1 cellular context compared by ENCODE assay signal in the genomic region with DNA sequence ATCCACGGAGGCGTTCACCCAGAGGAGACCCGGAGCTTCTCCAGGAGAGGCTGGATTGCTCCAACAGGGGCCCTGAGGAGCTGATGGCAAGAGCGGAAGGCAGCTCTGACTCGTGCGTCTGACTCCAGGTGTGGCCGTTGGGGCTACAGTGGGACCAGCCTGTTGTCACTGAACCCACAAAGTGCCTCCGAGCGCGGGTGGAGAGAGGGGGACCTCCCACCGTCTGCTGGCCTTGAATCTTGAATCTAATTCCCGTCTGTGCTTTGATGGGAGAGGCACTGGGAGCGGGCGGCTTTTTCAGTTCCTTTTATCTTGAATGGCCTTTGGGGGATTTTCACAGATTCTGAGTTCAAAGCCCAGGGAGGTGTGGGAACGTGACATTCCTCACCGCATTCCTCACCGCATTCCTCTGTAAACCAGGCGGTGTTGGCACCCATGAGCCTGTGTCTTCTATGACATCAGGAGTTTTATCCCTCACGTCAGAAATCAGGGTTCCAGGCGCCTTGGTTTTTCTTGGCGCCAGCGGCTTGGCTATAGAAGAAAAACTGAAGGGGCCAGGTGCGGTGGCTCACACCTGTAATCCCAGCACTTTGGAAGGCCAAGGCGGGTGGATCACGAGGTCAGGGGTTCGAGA.
TF ChIP-seq lines count a peak whose summit lies in the region.

No MANE protein-coding gene starts in this region.

TF ChIP-seq in HepG2, 621 proteins besides CTCF, POLR2A, EP300 and RAD21 (continued from another document and continues in another):
- TF ChIP-seq, protein P1, sequence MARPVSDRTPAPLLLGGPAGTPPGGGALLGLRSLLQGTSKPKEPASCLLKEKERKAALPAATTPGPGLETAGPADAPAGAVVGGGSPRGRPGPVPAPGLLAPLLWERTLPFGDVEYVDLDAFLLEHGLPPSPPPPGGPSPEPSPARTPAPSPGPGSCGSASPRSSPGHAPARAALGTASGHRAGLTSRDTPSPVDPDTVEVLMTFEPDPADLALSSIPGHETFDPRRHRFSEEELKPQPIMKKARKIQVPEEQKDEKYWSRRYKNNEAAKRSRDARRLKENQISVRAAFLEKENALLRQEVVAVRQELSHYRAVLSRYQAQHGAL (CRISPR knock-in tag; IDR thresholded peaks at IDR 0.05; ENCODE audit: not compliant biosample characterization), result no peak
- TF ChIP-seq SKI (IDR thresholded peaks at IDR 0.05; ENCODE audit: partially characterized antibody), result peak; percentile 80
- no peak for TF ChIP-seq SRF (IDR thresholded peaks at IDR 0.05; ENCODE audit: low read depth, low read length)
- no peak for TF ChIP-seq NONO (IDR thresholded peaks at IDR 0.05)
- no peak for TF ChIP-seq NONO (CRISPR knock-in tag; conservative IDR thresholded peaks at IDR 0.05)
- no peak for TF ChIP-seq NFYC (CRISPR knock-in tag; IDR thresholded peaks at IDR 0.05)
- TF ChIP-seq, protein P2, sequence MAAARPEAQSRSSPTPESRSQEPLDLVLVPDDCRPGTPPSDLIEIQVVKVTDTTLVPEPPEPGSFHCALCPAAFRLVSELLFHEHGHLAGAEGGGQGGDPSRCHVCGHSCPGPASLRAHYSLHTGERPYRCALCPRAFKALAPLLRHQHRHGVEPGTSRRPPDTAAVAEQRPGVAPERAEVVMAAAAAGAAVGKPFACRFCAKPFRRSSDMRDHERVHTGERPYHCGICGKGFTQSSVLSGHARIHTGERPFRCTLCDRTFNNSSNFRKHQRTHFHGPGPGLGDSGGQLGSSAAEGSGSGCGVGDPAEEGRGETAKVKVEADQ (CRISPR knock-in tag; IDR thresholded peaks at IDR 0.05; ENCODE audit: borderline replicate concordance), result no peak
- no peak for TF ChIP-seq ZIK1 (CRISPR knock-in tag; IDR thresholded peaks at IDR 0.05; ENCODE audit: borderline replicate concordance, low read depth)
- TF ChIP-seq ZNF747 (CRISPR knock-in tag; IDR thresholded peaks at IDR 0.05; ENCODE audit: borderline replicate concordance), result peak; percentile 29; the same call in 1 of the 2 replicates
- TF ChIP-seq ZNF207 (IDR thresholded peaks at IDR 0.05; ENCODE audit: borderline replicate concordance), result no peak
- TF ChIP-seq, protein P3, sequence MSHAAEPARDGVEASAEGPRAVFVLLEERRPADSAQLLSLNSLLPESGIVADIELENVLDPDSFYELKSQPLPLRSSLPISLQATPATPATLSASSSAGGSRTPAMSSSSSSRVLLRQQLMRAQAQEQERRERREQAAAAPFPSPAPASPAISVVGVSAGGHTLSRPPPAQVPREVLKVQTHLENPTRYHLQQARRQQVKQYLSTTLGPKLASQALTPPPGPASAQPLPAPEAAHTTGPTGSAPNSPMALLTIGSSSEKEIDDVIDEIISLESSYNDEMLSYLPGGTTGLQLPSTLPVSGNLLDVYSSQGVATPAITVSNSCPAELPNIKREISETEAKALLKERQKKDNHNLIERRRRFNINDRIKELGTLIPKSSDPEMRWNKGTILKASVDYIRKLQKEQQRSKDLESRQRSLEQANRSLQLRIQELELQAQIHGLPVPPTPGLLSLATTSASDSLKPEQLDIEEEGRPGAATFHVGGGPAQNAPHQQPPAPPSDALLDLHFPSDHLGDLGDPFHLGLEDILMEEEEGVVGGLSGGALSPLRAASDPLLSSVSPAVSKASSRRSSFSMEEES (CRISPR knock-in tag; IDR thresholded peaks at IDR 0.05), result peak; percentile 50
- TF ChIP-seq ZNF282 (IDR thresholded peaks at IDR 0.05; ENCODE audit: partially characterized antibody), result no peak
- TF ChIP-seq, protein P4, sequence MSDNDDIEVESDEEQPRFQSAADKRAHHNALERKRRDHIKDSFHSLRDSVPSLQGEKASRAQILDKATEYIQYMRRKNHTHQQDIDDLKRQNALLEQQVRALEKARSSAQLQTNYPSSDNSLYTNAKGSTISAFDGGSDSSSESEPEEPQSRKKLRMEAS (IDR thresholded peaks at IDR 0.05), result no peak
- TF ChIP-seq ZNF430 (CRISPR knock-in tag; IDR thresholded peaks at IDR 0.05), result no peak
- TF ChIP-seq, protein P5, sequence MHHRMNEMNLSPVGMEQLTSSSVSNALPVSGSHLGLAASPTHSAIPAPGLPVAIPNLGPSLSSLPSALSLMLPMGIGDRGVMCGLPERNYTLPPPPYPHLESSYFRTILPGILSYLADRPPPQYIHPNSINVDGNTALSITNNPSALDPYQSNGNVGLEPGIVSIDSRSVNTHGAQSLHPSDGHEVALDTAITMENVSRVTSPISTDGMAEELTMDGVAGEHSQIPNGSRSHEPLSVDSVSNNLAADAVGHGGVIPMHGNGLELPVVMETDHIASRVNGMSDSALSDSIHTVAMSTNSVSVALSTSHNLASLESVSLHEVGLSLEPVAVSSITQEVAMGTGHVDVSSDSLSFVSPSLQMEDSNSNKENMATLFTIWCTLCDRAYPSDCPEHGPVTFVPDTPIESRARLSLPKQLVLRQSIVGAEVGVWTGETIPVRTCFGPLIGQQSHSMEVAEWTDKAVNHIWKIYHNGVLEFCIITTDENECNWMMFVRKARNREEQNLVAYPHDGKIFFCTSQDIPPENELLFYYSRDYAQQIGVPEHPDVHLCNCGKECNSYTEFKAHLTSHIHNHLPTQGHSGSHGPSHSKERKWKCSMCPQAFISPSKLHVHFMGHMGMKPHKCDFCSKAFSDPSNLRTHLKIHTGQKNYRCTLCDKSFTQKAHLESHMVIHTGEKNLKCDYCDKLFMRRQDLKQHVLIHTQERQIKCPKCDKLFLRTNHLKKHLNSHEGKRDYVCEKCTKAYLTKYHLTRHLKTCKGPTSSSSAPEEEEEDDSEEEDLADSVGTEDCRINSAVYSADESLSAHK (CRISPR knock-in tag; IDR thresholded peaks at IDR 0.05; ENCODE audit: borderline replicate concordance), result no peak
- no peak for TF ChIP-seq ZNF274 (CRISPR knock-in tag; IDR thresholded peaks at IDR 0.05)
- TF ChIP-seq, protein P6, sequence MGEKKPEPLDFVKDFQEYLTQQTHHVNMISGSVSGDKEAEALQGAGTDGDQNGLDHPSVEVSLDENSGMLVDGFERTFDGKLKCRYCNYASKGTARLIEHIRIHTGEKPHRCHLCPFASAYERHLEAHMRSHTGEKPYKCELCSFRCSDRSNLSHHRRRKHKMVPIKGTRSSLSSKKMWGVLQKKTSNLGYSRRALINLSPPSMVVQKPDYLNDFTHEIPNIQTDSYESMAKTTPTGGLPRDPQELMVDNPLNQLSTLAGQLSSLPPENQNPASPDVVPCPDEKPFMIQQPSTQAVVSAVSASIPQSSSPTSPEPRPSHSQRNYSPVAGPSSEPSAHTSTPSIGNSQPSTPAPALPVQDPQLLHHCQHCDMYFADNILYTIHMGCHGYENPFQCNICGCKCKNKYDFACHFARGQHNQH (CRISPR knock-in tag; IDR thresholded peaks at IDR 0.05), result 0 out of 2 replicates have a peak, but pooled peaks have one; percentile 56
- TF ChIP-seq, protein P7, sequence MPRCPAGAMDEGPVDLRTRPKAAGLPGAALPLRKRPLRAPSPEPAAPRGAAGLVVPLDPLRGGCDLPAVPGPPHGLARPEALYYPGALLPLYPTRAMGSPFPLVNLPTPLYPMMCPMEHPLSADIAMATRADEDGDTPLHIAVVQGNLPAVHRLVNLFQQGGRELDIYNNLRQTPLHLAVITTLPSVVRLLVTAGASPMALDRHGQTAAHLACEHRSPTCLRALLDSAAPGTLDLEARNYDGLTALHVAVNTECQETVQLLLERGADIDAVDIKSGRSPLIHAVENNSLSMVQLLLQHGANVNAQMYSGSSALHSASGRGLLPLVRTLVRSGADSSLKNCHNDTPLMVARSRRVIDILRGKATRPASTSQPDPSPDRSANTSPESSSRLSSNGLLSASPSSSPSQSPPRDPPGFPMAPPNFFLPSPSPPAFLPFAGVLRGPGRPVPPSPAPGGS (CRISPR knock-in tag; IDR thresholded peaks at IDR 0.05), result no peak
- no peak; the same call in 1 of the 2 replicates for TF ChIP-seq POGZ (CRISPR knock-in tag; IDR thresholded peaks at IDR 0.05)
- no peak for TF ChIP-seq KAT2B (IDR thresholded peaks at IDR 0.05; ENCODE audit: borderline replicate concordance, low read depth, low read length)
- TF ChIP-seq MED13 (CRISPR knock-in tag; IDR thresholded peaks at IDR 0.05), result peak; percentile 72; the same call in 1 of the 2 replicates
- no peak for TF ChIP-seq FOXP1 (IDR thresholded peaks at IDR 0.05)
- TF ChIP-seq FOXP1 (CRISPR knock-in tag; IDR thresholded peaks at IDR 0.05), result peak; percentile 47; the same call in 1 of the 2 replicates
- no peak for TF ChIP-seq ZNF501 (CRISPR knock-in tag; IDR thresholded peaks at IDR 0.05)
- TF ChIP-seq, protein P8, sequence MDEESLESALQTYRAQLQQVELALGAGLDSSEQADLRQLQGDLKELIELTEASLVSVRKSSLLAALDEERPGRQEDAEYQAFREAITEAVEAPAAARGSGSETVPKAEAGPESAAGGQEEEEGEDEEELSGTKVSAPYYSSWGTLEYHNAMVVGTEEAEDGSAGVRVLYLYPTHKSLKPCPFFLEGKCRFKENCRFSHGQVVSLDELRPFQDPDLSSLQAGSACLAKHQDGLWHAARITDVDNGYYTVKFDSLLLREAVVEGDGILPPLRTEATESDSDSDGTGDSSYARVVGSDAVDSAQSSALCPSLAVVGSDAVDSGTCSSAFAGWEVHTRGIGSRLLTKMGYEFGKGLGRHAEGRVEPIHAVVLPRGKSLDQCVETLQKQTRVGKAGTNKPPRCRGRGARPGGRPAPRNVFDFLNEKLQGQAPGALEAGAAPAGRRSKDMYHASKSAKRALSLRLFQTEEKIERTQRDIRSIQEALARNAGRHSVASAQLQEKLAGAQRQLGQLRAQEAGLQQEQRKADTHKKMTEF (CRISPR knock-in tag; IDR thresholded peaks at IDR 0.05), result peak; percentile 23; the same call in 1 of the 2 replicates
- no peak for TF ChIP-seq DMAP1 (CRISPR knock-in tag; IDR thresholded peaks at IDR 0.05)
- no peak for TF ChIP-seq GPN1 (CRISPR knock-in tag; IDR thresholded peaks at IDR 0.05; ENCODE audit: borderline replicate concordance)
- TF ChIP-seq, protein P9, sequence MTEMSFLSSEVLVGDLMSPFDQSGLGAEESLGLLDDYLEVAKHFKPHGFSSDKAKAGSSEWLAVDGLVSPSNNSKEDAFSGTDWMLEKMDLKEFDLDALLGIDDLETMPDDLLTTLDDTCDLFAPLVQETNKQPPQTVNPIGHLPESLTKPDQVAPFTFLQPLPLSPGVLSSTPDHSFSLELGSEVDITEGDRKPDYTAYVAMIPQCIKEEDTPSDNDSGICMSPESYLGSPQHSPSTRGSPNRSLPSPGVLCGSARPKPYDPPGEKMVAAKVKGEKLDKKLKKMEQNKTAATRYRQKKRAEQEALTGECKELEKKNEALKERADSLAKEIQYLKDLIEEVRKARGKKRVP (CRISPR knock-in tag; IDR thresholded peaks at IDR 0.05), result no peak
- peak; percentile 46 for TF ChIP-seq ZNF703 (CRISPR knock-in tag; IDR thresholded peaks at IDR 0.05; ENCODE audit: borderline replicate concordance)
- TF ChIP-seq REPIN1 (CRISPR knock-in tag; IDR thresholded peaks at IDR 0.05; ENCODE audit: borderline replicate concordance, low read depth), result peak; percentile 61; the same call in 1 of the 2 replicates
- TF ChIP-seq ZSCAN30 (CRISPR knock-in tag; IDR thresholded peaks at IDR 0.05), result no peak
- TF ChIP-seq CCDC6 (CRISPR knock-in tag; IDR thresholded peaks at IDR 0.05), result no peak
- no peak for TF ChIP-seq PCBP1 (IDR thresholded peaks at IDR 0.05; ENCODE audit: borderline replicate concordance, low read depth, low read length)
- peak; percentile 74; the same call in 1 of the 2 replicates for TF ChIP-seq NR2F2 (IDR thresholded peaks at IDR 0.05; ENCODE audit: borderline replicate concordance, low read depth)
- TF ChIP-seq, protein P10, sequence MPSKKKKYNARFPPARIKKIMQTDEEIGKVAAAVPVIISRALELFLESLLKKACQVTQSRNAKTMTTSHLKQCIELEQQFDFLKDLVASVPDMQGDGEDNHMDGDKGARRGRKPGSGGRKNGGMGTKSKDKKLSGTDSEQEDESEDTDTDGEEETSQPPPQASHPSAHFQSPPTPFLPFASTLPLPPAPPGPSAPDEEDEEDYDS (CRISPR knock-in tag; IDR thresholded peaks at IDR 0.05), result no peak
- peak; percentile 84 for TF ChIP-seq HMG20B (CRISPR knock-in tag; conservative IDR thresholded peaks at IDR 0.05)
- TF ChIP-seq, protein P11, sequence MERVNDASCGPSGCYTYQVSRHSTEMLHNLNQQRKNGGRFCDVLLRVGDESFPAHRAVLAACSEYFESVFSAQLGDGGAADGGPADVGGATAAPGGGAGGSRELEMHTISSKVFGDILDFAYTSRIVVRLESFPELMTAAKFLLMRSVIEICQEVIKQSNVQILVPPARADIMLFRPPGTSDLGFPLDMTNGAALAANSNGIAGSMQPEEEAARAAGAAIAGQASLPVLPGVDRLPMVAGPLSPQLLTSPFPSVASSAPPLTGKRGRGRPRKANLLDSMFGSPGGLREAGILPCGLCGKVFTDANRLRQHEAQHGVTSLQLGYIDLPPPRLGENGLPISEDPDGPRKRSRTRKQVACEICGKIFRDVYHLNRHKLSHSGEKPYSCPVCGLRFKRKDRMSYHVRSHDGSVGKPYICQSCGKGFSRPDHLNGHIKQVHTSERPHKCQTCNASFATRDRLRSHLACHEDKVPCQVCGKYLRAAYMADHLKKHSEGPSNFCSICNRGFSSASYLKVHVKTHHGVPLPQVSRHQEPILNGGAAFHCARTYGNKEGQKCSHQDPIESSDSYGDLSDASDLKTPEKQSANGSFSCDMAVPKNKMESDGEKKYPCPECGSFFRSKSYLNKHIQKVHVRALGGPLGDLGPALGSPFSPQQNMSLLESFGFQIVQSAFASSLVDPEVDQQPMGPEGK (CRISPR knock-in tag; IDR thresholded peaks at IDR 0.05), result peak; percentile 39; the same call in 1 of the 2 replicates
- TF ChIP-seq GATAD1 (CRISPR knock-in tag; IDR thresholded peaks at IDR 0.05), result no peak
- no peak for TF ChIP-seq SIN3B (IDR thresholded peaks at IDR 0.05; ENCODE audit: low read length)
- TF ChIP-seq ZNF761 (CRISPR knock-in tag; conservative IDR thresholded peaks at IDR 0.05), result peak; percentile 27; the same call in 1 of the 2 replicates
- TF ChIP-seq ZSCAN21 (CRISPR knock-in tag; IDR thresholded peaks at IDR 0.05; ENCODE audit: borderline replicate concordance), result no peak
- TF ChIP-seq GTF3A (CRISPR knock-in tag; conservative IDR thresholded peaks at IDR 0.05), result no peak
- no peak for TF ChIP-seq MAFG (CRISPR knock-in tag; IDR thresholded peaks at IDR 0.05)
- TF ChIP-seq, protein P12, sequence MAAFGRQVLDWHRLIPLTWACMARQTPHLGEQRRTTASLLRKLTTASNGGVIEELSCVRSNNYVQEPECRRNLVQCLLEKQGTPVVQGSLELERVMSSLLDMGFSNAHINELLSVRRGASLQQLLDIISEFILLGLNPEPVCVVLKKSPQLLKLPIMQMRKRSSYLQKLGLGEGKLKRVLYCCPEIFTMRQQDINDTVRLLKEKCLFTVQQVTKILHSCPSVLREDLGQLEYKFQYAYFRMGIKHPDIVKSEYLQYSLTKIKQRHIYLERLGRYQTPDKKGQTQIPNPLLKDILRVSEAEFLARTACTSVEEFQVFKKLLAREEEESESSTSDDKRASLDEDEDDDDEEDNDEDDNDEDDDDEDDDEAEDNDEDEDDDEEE (CRISPR knock-in tag; IDR thresholded peaks at IDR 0.05), result peak; percentile 66; the same call in 1 of the 2 replicates
- peak; percentile 75; the same call in 1 of the 2 replicates for TF ChIP-seq GFI1 (CRISPR knock-in tag; IDR thresholded peaks at IDR 0.05; ENCODE audit: borderline replicate concordance)
- no peak for TF ChIP-seq ZNF768 (CRISPR knock-in tag; IDR thresholded peaks at IDR 0.05)
- TF ChIP-seq POLR2AphosphoS2 (IDR thresholded peaks at IDR 0.05; ENCODE audit: low read depth, low read length), result no peak
- TF ChIP-seq ZNF558 (CRISPR knock-in tag; IDR thresholded peaks at IDR 0.05; ENCODE audit: borderline replicate concordance), result no peak
- TF ChIP-seq PITX1 (CRISPR knock-in tag; IDR thresholded peaks at IDR 0.05), result peak; percentile 90
- no peak for TF ChIP-seq FOXA1 (IDR thresholded peaks at IDR 0.05)
- peak; percentile 22; the same call in 1 of the 2 replicates for TF ChIP-seq FOXA1 (CRISPR knock-in tag; IDR thresholded peaks at IDR 0.05)
